ENCODE assay signal across 21 cellular contexts in the genomic region with DNA sequence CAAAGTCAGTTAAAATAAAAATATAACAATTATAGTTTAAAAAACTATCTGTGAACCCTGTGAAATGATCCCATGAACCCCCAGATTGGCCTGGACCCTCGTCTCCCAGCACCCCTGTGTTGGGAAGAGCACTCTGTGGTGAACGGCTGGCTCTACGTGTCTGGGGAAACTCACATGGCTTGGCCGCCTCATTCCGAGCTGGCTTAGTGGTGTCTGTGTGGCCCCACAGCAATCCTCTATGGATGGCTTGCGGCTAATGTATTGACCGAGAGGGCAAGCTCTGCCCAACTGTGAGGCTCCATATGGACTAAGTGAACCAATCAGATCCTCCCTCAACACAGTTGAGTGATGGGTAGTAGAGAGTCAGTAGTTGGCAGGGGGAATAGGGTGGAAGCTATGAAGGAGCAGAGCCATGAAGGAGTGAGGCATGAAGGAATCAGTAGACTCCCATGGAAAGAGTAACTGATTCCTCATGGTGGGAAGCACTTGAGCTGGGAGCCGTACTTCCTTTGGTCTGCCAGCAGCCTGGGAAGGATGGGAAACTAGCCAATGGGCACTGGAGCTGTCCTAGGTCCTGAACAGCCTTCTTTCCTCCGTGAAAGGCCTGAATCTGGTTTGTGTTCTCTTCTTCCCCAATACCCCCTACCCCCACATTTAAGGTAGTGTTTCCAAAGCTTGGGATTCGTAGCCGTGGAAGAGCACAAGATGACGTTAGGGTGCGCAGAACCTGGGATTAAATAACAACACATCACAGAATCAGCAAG. TPM values are rescaled to one million over a fixed set of nuclear protein-coding genes. Genes with fewer than 3 reads are reported as not detected.
A peak's percentile ranks its signal among the peaks of the same experiment; 100 is the strongest.
DNase-seq lines count a peak whose midpoint lies in the region; ATAC-seq, FAIRE-seq and TF ChIP-seq lines count a peak whose summit lies in the region.
"Had no signal": no experiment of that assay in that cellular context is flagged by ENCODE, and none has a peak within 500 bp of the region (broad histone marks: within the 10 kb centered on the region; RNA-seq: fewer than 3 reads in every experiment).

No MANE protein-coding gene starts in this region.

- H3K4me3 ChIP-seq in breast epithelium (no peak overlapping the region), epithelial cell of esophagus (ENCODE audit: low read length) (no peak overlapping the region)
- no peak overlapping the region for H3K4me3 ChIP-seq in CD8-positive, alpha-beta memory T cell (ENCODE audit: low read length)
- H3K4me3 ChIP-seq: HAP-1, right lobe of liver had no signal

- no peak overlapping the region for H3K4me3 Mint-ChIP-seq in MCF 10A (ENCODE audit: unreplicated experiment)
- no peak overlapping the region for H3K4me3 Mint-ChIP-seq in CD8-positive, alpha-beta memory T cell
- H3K4me3 Mint-ChIP-seq: B cell; IgD-negative memory B cell; natural killer cell treated with Interleukin-12 subunit alpha and Interleukin-12 subunit beta and Interleukin-15 and Interleukin-18, amount 100 ng/mL, for 72 hours had no signal

- FAIRE-seq in urothelium cell line (lab: Jason Lieb, UNC): no peak
- FAIRE-seq: GM18507, islet of Langerhans had no signal

- H3K27ac Mint-ChIP-seq in MCF 10A (ENCODE audit: low read depth, unreplicated experiment): no peak overlapping the region
- no peak overlapping the region for H3K27ac Mint-ChIP-seq in CD8-positive, alpha-beta memory T cell
- H3K27ac Mint-ChIP-seq: B cell, IgD-negative memory B cell had no signal

- CTCF ChIA-PET in MCF 10A (lab: Yijun Ruan, JAX): interaction anchor here (0.5 to 1.1 kb wide), 4 partner anchors 36 to 1164 kb away, joined by 3 to 4 read pairs (median 4); no protein-coding TSS in a partner anchor
- CTCF ChIA-PET in CD8-positive, alpha-beta memory T cell (lab: Charles Lee): interaction anchor here (0.8 to 1.3 kb wide), 3 partner anchors 11 to 66 kb away, joined by 3 to 4 read pairs (median 4); no protein-coding TSS in a partner anchor

- H3K27me3 ChIP-seq in breast epithelium: no peaks in the 10 kb centered on the region
- H3K27me3 ChIP-seq in CD8-positive, alpha-beta memory T cell (ENCODE audit: insufficient read depth, low read length, poor library complexity, severe bottlenecking): no peaks in the 10 kb centered on the region
- H3K27me3 ChIP-seq: right lobe of liver had no signal

- H3K9me3 Mint-ChIP-seq in MCF 10A (ENCODE audit: unreplicated experiment): no peaks in the 10 kb centered on the region
- no peaks in the 10 kb centered on the region for H3K9me3 Mint-ChIP-seq in CD8-positive, alpha-beta memory T cell
- H3K9me3 Mint-ChIP-seq: IgD-negative memory B cell; natural killer cell treated with Interleukin-12 subunit alpha and Interleukin-12 subunit beta and Interleukin-15 and Interleukin-18, amount 100 ng/mL, for 72 hours had no signal

- no peaks in the 10 kb centered on the region for H3K9me3 ChIP-seq in breast epithelium
- no peaks in the 10 kb centered on the region for H3K9me3 ChIP-seq in CD8-positive, alpha-beta memory T cell (ENCODE audit: low read length)
- H3K9me3 ChIP-seq: HAP-1, right lobe of liver had no signal

- TF ChIP-seq CTCF in MCF 10A (IDR thresholded peaks at IDR 0.05; ENCODE audit: unreplicated experiment) (no peak), breast epithelium (IDR thresholded peaks at IDR 0.05) (no peak), epithelial cell of esophagus (IDR thresholded peaks at IDR 0.05; ENCODE audit: insufficient read depth, low read depth, low read length, missing control alignments) (no peak)

- no peaks in the 10 kb centered on the region for H3K4me1 ChIP-seq in breast epithelium
- peaks cover 41% of the 10 kb centered on the region for H3K4me1 ChIP-seq in CD8-positive, alpha-beta memory T cell (ENCODE audit: insufficient read depth, low read length)
- H3K4me1 ChIP-seq: HAP-1, right lobe of liver had no signal

- H3K4me1 Mint-ChIP-seq in MCF 10A (ENCODE audit: insufficient read depth, unreplicated experiment): no peaks in the 10 kb centered on the region
- peaks cover 45 to 59% (median 47%) of the 10 kb centered on the region in 3 donors for H3K4me1 Mint-ChIP-seq in CD8-positive, alpha-beta memory T cell

- peaks cover 53% of the 10 kb centered on the region for H3K27me3 Mint-ChIP-seq in MCF 10A (ENCODE audit: insufficient read depth, unreplicated experiment)
- no peaks in the 10 kb centered on the region for H3K27me3 Mint-ChIP-seq in CD8-positive, alpha-beta memory T cell
- H3K27me3 Mint-ChIP-seq: B cell; natural killer cell treated with Interleukin-12 subunit alpha and Interleukin-12 subunit beta and Interleukin-15 and Interleukin-18, amount 100 ng/mL, for 72 hours had no signal

- no TSS peak for BruUV-seq in MCF 10A (replicated peaks; lab: Mats Ljungman, UMichigan)

- no peaks in the 10 kb centered on the region for H3K36me3 Mint-ChIP-seq in MCF 10A (ENCODE audit: insufficient read depth, unreplicated experiment)
- peaks cover 0 to 7% (median 3%) of the 10 kb centered on the region in 3 donors for H3K36me3 Mint-ChIP-seq in CD8-positive, alpha-beta memory T cell

- POLR2A ChIA-PET in MCF 10A (lab: Yijun Ruan, JAX): interaction anchor here (0.6 kb wide), 1 partner anchor 65 kb away, joined by 4 read pairs; no protein-coding TSS in a partner anchor
- POLR2A ChIA-PET in CD8-positive, alpha-beta memory T cell (lab: Charles Lee): interaction anchor here (0.6 to 0.8 kb wide), 2 partner anchors 19 to 270 kb away, joined by 4 read pairs; no protein-coding TSS in a partner anchor

- H3K27ac ChIP-seq in breast epithelium: no peak overlapping the region
- no peak overlapping the region for H3K27ac ChIP-seq in CD8-positive, alpha-beta memory T cell (ENCODE audit: low read depth, low read length)
- H3K27ac ChIP-seq: right lobe of liver had no signal

- no peaks in the 10 kb centered on the region for H3K36me3 ChIP-seq in breast epithelium
- H3K36me3 ChIP-seq in CD8-positive, alpha-beta memory T cell (ENCODE audit: insufficient read depth, low read length): no peaks in the 10 kb centered on the region
- H3K36me3 ChIP-seq: HAP-1, right lobe of liver had no signal

- TF ChIP-seq POLR2A in breast epithelium (IDR thresholded peaks at IDR 0.05): no peak

- DNase-seq in MCF 10A (ENCODE audit: unreplicated experiment) (peak; percentile 38), breast epithelium (ENCODE audit: low spot score in 2 of 2) (no peak), NCI-H226 (peak; percentile 8), epithelial cell of esophagus (ENCODE audit: low read depth) (peak; percentile 7), urothelium cell line (ENCODE audit: low spot score) (peak; percentile 69)
- DNase-seq in effector CD8-positive, alpha-beta T cell (lab: John Stamatoyannopoulos, UW): no peak
- DNase-seq in CD8-positive, alpha-beta memory T cell: no peak
- DNase-seq: anterior cingulate cortex; foreskin fibroblast; GF-D8; NCI-H524 treated with DMSO at 0.1 percent for 48 hours; SHP77; stimulated activated naive CD8-positive, alpha-beta T cell treated with anti-CD3 and anti-CD28 coated beads, Interleukin-15, Interleukin-2, amounts not matched to agents 100 U/mL and 50 U/mL, for 24 hours had no signal

- ATAC-seq in HG03342 (IDR thresholded peaks at IDR 0.05; ENCODE audit: unreplicated experiment): no peak
- ATAC-seq: natural killer cell treated with Interleukin-12 subunit alpha and Interleukin-12 subunit beta and Interleukin-15 and Interleukin-18, amount 100 ng/mL, for 72 hours; stimulated activated naive CD8-positive, alpha-beta T cell treated with anti-CD3 and anti-CD28 coated beads, Interleukin-15, Interleukin-2, amounts not matched to agents 100 U/mL and 50 U/mL, for 24 hours had no signal

- intact Hi-C loops in MCF 10A (cut with micrococcal nuclease): no loop called here
- intact Hi-C loops in breast epithelium (cut with DNase I; ENCODE audit: low total_unique reads): loop anchor here (5.0 kb wide), 1 partner anchor 1180 kb away; no protein-coding TSS in a partner anchor

RNA-seq across cellular contexts. Expression of a gene that starts 21.6 kb away (rescaled TPM):
- total RNA-seq in MCF 10A (2022) (not detected in 2 replicates), breast epithelium (1 to 10 TPM in 2 of 3 donors, under 1 TPM in 1; 0.48 to 1.6 (median 1.2) TPM)
- 1 to 10 TPM; 6.4 to 6.9 TPM for total RNA-seq in CD8-positive, alpha-beta memory T cell
- 12.1 TPM for polyA plus RNA-seq in CD8-positive, alpha-beta memory T cell

Comparison
In these comparisons a context has a peak if more than half of its experiments do, and no peak if none do; other contexts are left out.
1. DNase-seq: peak in MCF 10A (single experiment), NCI-H226 (single experiment), epithelial cell of esophagus (single experiment) and urothelium cell line (single experiment); none in breast epithelium (0 of 2), effector CD8-positive, alpha-beta T cell (single experiment) and CD8-positive, alpha-beta memory T cell (0 of 5).